Comparison of ENCODE assay signal across 9 cellular contexts in genomic region chr5:74056789-74057164, GRCh38.
A peak's percentile ranks its signal among the peaks of the same experiment; 100 is the strongest.
DNase-seq lines count a peak whose midpoint lies in the region; ATAC-seq, FAIRE-seq and TF ChIP-seq lines count a peak whose summit lies in the region.
"Had no signal": no experiment of that assay in that cellular context is flagged by ENCODE, and none has a peak within 500 bp of the region (broad histone marks: within the 10 kb centered on the region; RNA-seq: fewer than 3 reads in every experiment).

No MANE protein-coding gene starts in this region.

- no peaks in the 10 kb centered on the region for H3K4me1 Mint-ChIP-seq in stimulated activated naive CD8-positive, alpha-beta T cell treated with anti-CD3 and anti-CD28 coated beads, Interleukin-15, amount 100 ng/mL, for 72 hours

- peaks cover 0 to 19% (median 0%) of the 10 kb centered on the region in 4 donors for H3K4me1 ChIP-seq in tibial artery

- in situ Hi-C loops in astrocyte of the spinal cord (cut with HindIII; ENCODE audit: low sequenced_read_pairs), result no loop called here

- no peaks in the 10 kb centered on the region for H3K9me3 ChIP-seq in tibial artery

- ATAC-seq in stimulated activated naive CD8-positive, alpha-beta T cell treated with anti-CD3 and anti-CD28 coated beads, Interleukin-15, amount 100 ng/mL, for 72 hours, result no peak

- H3K4me3 ChIP-seq in AG04449 (ENCODE audit: low read depth, low read length) (no peak overlapping the region), astrocyte of the spinal cord (ENCODE audit: low read depth, low read length) (no peak overlapping the region), tibial artery (no peak overlapping the region)

- TF ChIP-seq CTCF in AG04449 (IDR thresholded peaks at IDR 0.05; ENCODE audit: insufficient read depth, low read length, missing control alignments) (peak; percentile 47), astrocyte of the spinal cord (IDR thresholded peaks at IDR 0.05; ENCODE audit: low read depth, low read length) (peak; percentile 58), tibial artery (IDR thresholded peaks at IDR 0.05) (no peak)

- FAIRE-seq in HTR-8/SVneo (lab: Jason Lieb, UNC), result no peak

- H3K4me3 Mint-ChIP-seq in stimulated activated naive CD8-positive, alpha-beta T cell treated with anti-CD3 and anti-CD28 coated beads, Interleukin-15, amount 100 ng/mL, for 72 hours, result no peak overlapping the region

- POLR2A ChIA-PET in AG04449 (lab: Yijun Ruan, JAX), result no interaction called here

- DNase-seq in AG04449 (ENCODE audit: low read depth, low spot score), result no peak
- peak; percentile 15 for DNase-seq in HTR-8/SVneo (ENCODE audit: insufficient read length, low spot score)
- peak; percentile 40 for DNase-seq in astrocyte of the spinal cord (ENCODE audit: low read depth, low spot score)
- DNase-seq in kidney glomerular epithelial cell (lab: John Stamatoyannopoulos, UW), result peak; percentile 30
- no peak for DNase-seq in activated CD4-positive, alpha-beta T cell treated with anti-CD3 and anti-CD28 coated beads, Interleukin-2, amount 50 U/mL, for 48 hours
- DNase-seq in stimulated activated naive CD8-positive, alpha-beta T cell treated with anti-CD3 and anti-CD28 coated beads, Interleukin-15, amount 100 ng/mL, for 72 hours, result no peak
- DNase-seq in NK-92 treated with Interleukin-12 subunit alpha and Interleukin-12 subunit beta, amount 100 ng/mL, for 24 hours (lab: John Stamatoyannopoulos, UW), result no peak
- DNase-seq in tibial artery, result no peak
- DNase-seq: NCI-H774 had no signal

- no peaks in the 10 kb centered on the region for H3K9me3 Mint-ChIP-seq in stimulated activated naive CD8-positive, alpha-beta T cell treated with anti-CD3 and anti-CD28 coated beads, Interleukin-15, amount 100 ng/mL, for 72 hours

- no peaks in the 10 kb centered on the region for H3K27me3 ChIP-seq in tibial artery

- CTCF ChIA-PET in AG04449 (lab: Yijun Ruan, JAX), result interaction anchor here (1.0 to 1.8 kb wide), 8 partner anchors 9 to 586 kb away, joined by 3 to 8 read pairs (median 5); partner anchors contain the start of gene ENC1

- H3K27ac Mint-ChIP-seq in stimulated activated naive CD8-positive, alpha-beta T cell treated with anti-CD3 and anti-CD28 coated beads, Interleukin-15, amount 100 ng/mL, for 72 hours, result peak overlapping the region in 1 of 2 donors; percentile 49

- intact Hi-C loops in tibial artery (cut with DNase I; ENCODE audit: low total_unique reads), result no loop called here

- H3K36me3 ChIP-seq in tibial artery, result no peaks in the 10 kb centered on the region

- peaks cover 14% of the 10 kb centered on the region for H3K27me3 Mint-ChIP-seq in stimulated activated naive CD8-positive, alpha-beta T cell treated with anti-CD3 and anti-CD28 coated beads, Interleukin-15, amount 100 ng/mL, for 72 hours

- no peak overlapping the region for H3K27ac ChIP-seq in tibial artery

Comparison
In these comparisons a context has a peak if more than half of its experiments do, and no peak if none do; other contexts are left out.
1. DNase-seq: peak in HTR-8/SVneo (single experiment), astrocyte of the spinal cord (single experiment) and kidney glomerular epithelial cell (single experiment); none in AG04449 (single experiment), activated CD4-positive, alpha-beta T cell treated with anti-CD3 and anti-CD28 coated beads, Interleukin-2, amount 50 U/mL, for 48 hours (0 of 2), stimulated activated naive CD8-positive, alpha-beta T cell treated with anti-CD3 and anti-CD28 coated beads, Interleukin-15, amount 100 ng/mL, for 72 hours (0 of 2), NK-92 treated with Interleukin-12 subunit alpha and Interleukin-12 subunit beta, amount 100 ng/mL, for 24 hours (single experiment) and tibial artery (0 of 2).
2. CTCF ChIP-seq: peak in AG04449 (single experiment) and astrocyte of the spinal cord (single experiment); none in tibial artery (0 of 2).